8 cellular contexts compared by ENCODE assay signal in the genomic region with DNA sequence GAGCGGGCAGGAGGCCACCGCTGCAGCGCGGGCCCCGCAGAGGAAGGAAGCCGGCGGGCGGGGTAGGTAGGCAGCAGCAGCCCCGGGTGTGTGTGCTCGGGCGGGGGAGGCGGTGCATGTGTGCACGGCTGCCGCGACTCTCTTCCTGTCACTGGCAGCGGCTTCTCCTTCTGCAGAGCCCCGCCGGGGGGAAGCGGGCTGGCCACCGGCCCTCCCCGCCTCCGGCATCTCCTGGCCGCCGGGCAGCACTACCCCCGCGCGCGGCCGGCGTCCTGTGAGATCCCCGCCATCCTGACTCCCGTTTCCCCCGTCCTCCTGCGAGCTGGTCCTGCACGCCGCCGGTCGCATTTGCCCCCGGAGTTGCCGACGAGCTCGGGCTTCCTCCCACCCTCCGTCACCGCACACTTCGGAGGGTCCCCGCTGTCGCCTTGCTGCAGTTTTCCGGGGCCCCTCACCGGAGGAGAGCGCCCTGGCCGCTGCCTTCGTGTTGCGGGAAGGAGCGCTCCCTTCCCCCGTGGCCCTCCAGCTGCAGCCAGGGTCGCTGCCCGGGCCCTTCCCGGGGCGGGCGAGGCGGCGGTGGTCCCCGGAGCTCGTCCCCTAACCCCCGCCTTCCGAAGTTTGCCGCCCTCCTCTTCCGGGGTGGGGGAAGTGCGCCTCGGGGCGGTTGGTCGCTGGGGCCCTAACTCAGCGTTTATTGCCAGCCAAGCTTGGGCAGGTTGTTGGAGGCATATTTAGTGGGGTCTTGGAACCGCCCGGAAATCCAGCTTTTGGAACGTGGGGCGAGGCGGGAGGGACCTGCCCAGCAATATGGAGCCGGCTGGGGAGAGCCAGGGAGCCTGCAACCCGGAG. TPM values are rescaled to one million over a fixed set of nuclear protein-coding genes. Genes with fewer than 3 reads are reported as not detected.
A peak's percentile ranks its signal among the peaks of the same experiment; 100 is the strongest.
DNase-seq lines count a peak whose midpoint lies in the region; TF ChIP-seq lines count a peak whose summit lies in the region.

No MANE protein-coding gene starts in this region.

- H3K27me3 ChIP-seq in HAP-1 (ENCODE audit: low read depth) = no peaks in the 10 kb centered on the region
- peaks cover 39% of the 10 kb centered on the region for H3K27me3 ChIP-seq in iPS-18a (ENCODE audit: control insufficient read depth, insufficient read depth, low read length)

- H3K9ac ChIP-seq in iPS-18a (ENCODE audit: low read length) = peak overlapping the region; percentile 53

- H3K9me3 Mint-ChIP-seq in T-helper 1 cell treated with Interleukin-12 subunit alpha and Interleukin-12 subunit beta and Interleukin-4 antibody, amounts not matched to agents 30 μg/mL and 1 μg/mL, for 36 hours = peaks cover 11% of the 10 kb centered on the region

- peaks cover 10% of the 10 kb centered on the region for H3K4me1 ChIP-seq in HAP-1
- H3K4me1 ChIP-seq in iPS-18a (ENCODE audit: control insufficient read depth, low read depth, low read length) = peaks cover 21% of the 10 kb centered on the region

- peaks cover 18% of the 10 kb centered on the region for H3K36me3 Mint-ChIP-seq in T-helper 1 cell treated with Interleukin-12 subunit alpha and Interleukin-12 subunit beta and Interleukin-4 antibody, amounts not matched to agents 30 μg/mL and 1 μg/mL, for 36 hours (ENCODE audit: low read depth)

- POLR2A ChIA-PET in GM10248 (lab: Yijun Ruan, JAX) = interaction anchor here (1.0 to 1.4 kb wide), 3 partner anchors 8 to 56 kb away, joined by 3 to 4 read pairs (median 3); no protein-coding TSS in a partner anchor

- peak; percentile 5 for TF ChIP-seq CTCF in GM10248 (IDR thresholded peaks at IDR 0.05; ENCODE audit: control extremely low read depth, extremely low read depth, low read depth, missing control alignments)

- H3K27me3 Mint-ChIP-seq in T-helper 1 cell treated with Interleukin-12 subunit alpha and Interleukin-12 subunit beta and Interleukin-4 antibody, amounts not matched to agents 30 μg/mL and 1 μg/mL, for 36 hours (ENCODE audit: low read depth) = peaks cover 4% of the 10 kb centered on the region

- H3K27ac ChIP-seq in angular gyrus (ENCODE audit: low read depth, low read length) = peak overlapping the region; percentile 91
- H3K27ac ChIP-seq in iPS-18a (ENCODE audit: low read length) = no peak overlapping the region

- H3K4me1 Mint-ChIP-seq in T-helper 1 cell treated with Interleukin-12 subunit alpha and Interleukin-12 subunit beta and Interleukin-4 antibody, amounts not matched to agents 30 μg/mL and 1 μg/mL, for 36 hours (ENCODE audit: low read depth) = peaks cover 37% of the 10 kb centered on the region

- H3K4me3 Mint-ChIP-seq in T-helper 1 cell treated with Interleukin-12 subunit alpha and Interleukin-12 subunit beta and Interleukin-4 antibody, amounts not matched to agents 30 μg/mL and 1 μg/mL, for 36 hours = peak overlapping the region; percentile 94

- in situ Hi-C loops in HAP-1 (cut with MboI; ENCODE audit: low sequenced_read_pairs) = no loop called here

- peak overlapping the region; percentile 85 for H3K4me3 ChIP-seq in HAP-1
- peak overlapping the region; percentile 89 for H3K4me3 ChIP-seq in iPS-18a (ENCODE audit: low read length)

- DNase-seq in GM10248 (ENCODE audit: extremely low spot score) (peak; percentile 75), HAP-1 (ENCODE audit: low spot score in 2 of 2) (peak; percentile 58 to 79), M059J (ENCODE audit: low read depth) (peak; percentile 67), inferior parietal cortex (ENCODE audit: extremely low spot score) (no peak)
- peak; percentile 59 for DNase-seq in stimulated activated CD4-positive, alpha-beta T cell treated with anti-CD3 and anti-CD28 coated beads, Interleukin-12 subunit alpha, Interleukin-12 subunit beta, amount 100 ng/mL, for 4 hours

- H3K9me3 ChIP-seq in HAP-1 = no peaks in the 10 kb centered on the region
- H3K9me3 ChIP-seq in iPS-18a (ENCODE audit: control insufficient read depth, low read depth, low read length) = no peaks in the 10 kb centered on the region

- CTCF ChIA-PET in GM10248 (lab: Yijun Ruan, JAX) = interaction anchor here (0.9 to 2.9 kb wide), 15 partner anchors 12 to 1052 kb away, joined by 3 to 15 read pairs (median 5); no protein-coding TSS in a partner anchor

- peak overlapping the region; percentile 84 for H3K27ac Mint-ChIP-seq in T-helper 1 cell treated with Interleukin-12 subunit alpha and Interleukin-12 subunit beta and Interleukin-4 antibody, amounts not matched to agents 30 μg/mL and 1 μg/mL, for 36 hours

- H3K36me3 ChIP-seq in HAP-1 (replicated peaks) = no peaks in the 10 kb centered on the region
- H3K36me3 ChIP-seq in iPS-18a (ENCODE audit: control insufficient read depth, low read depth, low read length) = no peaks in the 10 kb centered on the region

RNA-seq across cellular contexts. Expression of gene PIK3R1, which starts 0.6 kb away (rescaled TPM):
- 23.2 and 32.7 TPM in 2 replicates for total RNA-seq in M059J (2014; rRNA removed; shearing (Covaris generic))
